ENCODE assay signal across 1 cellular context in the genomic region with DNA sequence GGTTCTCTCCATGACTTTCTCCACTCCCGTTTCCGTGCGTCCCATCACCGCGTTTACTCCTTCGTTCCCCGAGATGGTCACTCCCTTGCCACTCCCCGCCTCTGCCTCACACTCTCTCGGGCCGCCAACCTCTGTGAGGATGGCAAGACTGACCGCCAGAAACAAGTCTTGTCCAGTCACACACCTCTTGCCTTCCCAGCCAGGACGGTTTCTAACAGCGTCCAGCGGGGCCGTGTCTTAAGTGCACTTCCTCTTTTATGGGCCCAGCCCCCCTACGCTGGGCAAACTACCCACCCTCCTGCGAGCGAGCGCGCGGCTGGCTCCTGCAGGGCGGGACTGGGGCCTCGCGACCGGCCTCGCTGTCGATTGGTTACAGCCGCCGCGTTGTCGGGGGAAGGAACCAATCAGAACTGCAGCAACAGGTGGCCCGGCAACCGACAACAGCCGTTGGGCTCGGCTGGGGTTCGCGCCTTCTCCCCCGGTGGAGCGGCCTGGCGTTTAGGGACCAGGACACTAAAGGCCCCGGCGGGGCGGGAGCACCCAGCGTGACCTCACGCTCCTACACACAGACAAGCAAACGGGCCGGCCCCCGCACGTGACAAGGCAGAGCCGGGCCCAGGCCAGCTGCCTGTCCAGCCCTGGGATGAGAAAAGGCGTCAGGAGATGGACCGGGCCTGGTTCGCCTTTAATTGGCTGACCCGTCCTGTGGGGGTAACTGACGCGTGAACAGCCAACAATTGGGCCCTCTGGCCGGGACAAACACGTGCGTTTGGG.
A peak's percentile ranks its signal among the peaks of the same experiment; 100 is the strongest.
TF ChIP-seq lines count a peak whose summit lies in the region.

No MANE protein-coding gene starts in this region.

TF ChIP-seq in K562, 482 proteins besides CTCF, POLR2A, EP300 and RAD21 (continued from another document and continues in another):
- TF ChIP-seq CHAMP1 (IDR thresholded peaks at IDR 0.05): no peak; the same call in 1 of the 2 replicates
- TF ChIP-seq, protein P1, sequence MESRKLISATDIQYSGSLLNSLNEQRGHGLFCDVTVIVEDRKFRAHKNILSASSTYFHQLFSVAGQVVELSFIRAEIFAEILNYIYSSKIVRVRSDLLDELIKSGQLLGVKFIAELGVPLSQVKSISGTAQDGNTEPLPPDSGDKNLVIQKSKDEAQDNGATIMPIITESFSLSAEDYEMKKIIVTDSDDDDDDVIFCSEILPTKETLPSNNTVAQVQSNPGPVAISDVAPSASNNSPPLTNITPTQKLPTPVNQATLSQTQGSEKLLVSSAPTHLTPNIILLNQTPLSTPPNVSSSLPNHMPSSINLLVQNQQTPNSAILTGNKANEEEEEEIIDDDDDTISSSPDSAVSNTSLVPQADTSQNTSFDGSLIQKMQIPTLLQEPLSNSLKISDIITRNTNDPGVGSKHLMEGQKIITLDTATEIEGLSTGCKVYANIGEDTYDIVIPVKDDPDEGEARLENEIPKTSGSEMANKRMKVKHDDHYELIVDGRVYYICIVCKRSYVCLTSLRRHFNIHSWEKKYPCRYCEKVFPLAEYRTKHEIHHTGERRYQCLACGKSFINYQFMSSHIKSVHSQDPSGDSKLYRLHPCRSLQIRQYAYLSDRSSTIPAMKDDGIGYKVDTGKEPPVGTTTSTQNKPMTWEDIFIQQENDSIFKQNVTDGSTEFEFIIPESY (CRISPR knock-in tag; IDR thresholded peaks at IDR 0.05): peak; percentile 61; the same call in 1 of the 2 replicates
- peak; percentile 95 for TF ChIP-seq CTBP1 (IDR thresholded peaks at IDR 0.05; ENCODE audit: borderline replicate concordance)
- TF ChIP-seq KDM2B (CRISPR knock-in tag; IDR thresholded peaks at IDR 0.05): 0 out of 2 replicates have a peak, but pooled peaks have one; percentile 38
- peak; percentile 44; the same call in 1 of the 2 replicates for TF ChIP-seq BCOR (IDR thresholded peaks at IDR 0.05)
- TF ChIP-seq KAT8 (IDR thresholded peaks at IDR 0.05; ENCODE audit: low read depth): no peak
- TF ChIP-seq NCOA4 (IDR thresholded peaks at IDR 0.05; ENCODE audit: partially characterized antibody): no peak
- no peak for TF ChIP-seq SLC30A9 (CRISPR knock-in tag; IDR thresholded peaks at IDR 0.05)
- no peak for TF ChIP-seq EHMT2 (IDR thresholded peaks at IDR 0.05)
- TF ChIP-seq, protein P2, sequence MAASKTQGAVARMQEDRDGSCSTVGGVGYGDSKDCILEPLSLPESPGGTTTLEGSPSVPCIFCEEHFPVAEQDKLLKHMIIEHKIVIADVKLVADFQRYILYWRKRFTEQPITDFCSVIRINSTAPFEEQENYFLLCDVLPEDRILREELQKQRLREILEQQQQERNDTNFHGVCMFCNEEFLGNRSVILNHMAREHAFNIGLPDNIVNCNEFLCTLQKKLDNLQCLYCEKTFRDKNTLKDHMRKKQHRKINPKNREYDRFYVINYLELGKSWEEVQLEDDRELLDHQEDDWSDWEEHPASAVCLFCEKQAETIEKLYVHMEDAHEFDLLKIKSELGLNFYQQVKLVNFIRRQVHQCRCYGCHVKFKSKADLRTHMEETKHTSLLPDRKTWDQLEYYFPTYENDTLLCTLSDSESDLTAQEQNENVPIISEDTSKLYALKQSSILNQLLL (CRISPR knock-in tag; IDR thresholded peaks at IDR 0.05; ENCODE audit: borderline replicate concordance): no peak
- no peak for TF ChIP-seq MXD1 (CRISPR knock-in tag; IDR thresholded peaks at IDR 0.05; ENCODE audit: borderline replicate concordance, poor library complexity, severe bottlenecking)
- TF ChIP-seq ZBTB7A (IDR thresholded peaks at IDR 0.05; ENCODE audit: borderline replicate concordance, control insufficient read depth, low read depth, low read length): peak; percentile 81; the same call in 1 of the 2 replicates
- peak; percentile 26 for TF ChIP-seq RBM22 (IDR thresholded peaks at IDR 0.05; ENCODE audit: low read depth, low read length, poor library complexity, severe bottlenecking)
- TF ChIP-seq NFYB (IDR thresholded peaks at IDR 0.05; ENCODE audit: extremely low read depth, insufficient read length): peak; percentile 75
- no peak for TF ChIP-seq EZH2 (IDR thresholded peaks at IDR 0.05; ENCODE audit: borderline replicate concordance, low read depth, low read length)
- peak; percentile 90; the same call in 1 of the 2 replicates for TF ChIP-seq FOXP4 (CRISPR knock-in tag; IDR thresholded peaks at IDR 0.05; ENCODE audit: borderline replicate concordance)
- peak; percentile 90 for TF ChIP-seq HMGN3 (IDR thresholded peaks at IDR 0.05; ENCODE audit: borderline replicate concordance, extremely low read depth, insufficient read length, low read depth, low read length)
- TF ChIP-seq KLF13 (tag; IDR thresholded peaks at IDR 0.05; ENCODE audit: borderline replicate concordance, low read depth): peak; percentile 65; the same call in 1 of the 2 replicates
- TF ChIP-seq POLR2AphosphoS5 (IDR thresholded peaks at IDR 0.05; ENCODE audit: control insufficient read depth, insufficient read depth, low read depth, low read length): peak; percentile 54
- TF ChIP-seq CREM (IDR thresholded peaks at IDR 0.05; ENCODE audit: low read depth): peak; percentile 80
- TF ChIP-seq, protein P3, sequence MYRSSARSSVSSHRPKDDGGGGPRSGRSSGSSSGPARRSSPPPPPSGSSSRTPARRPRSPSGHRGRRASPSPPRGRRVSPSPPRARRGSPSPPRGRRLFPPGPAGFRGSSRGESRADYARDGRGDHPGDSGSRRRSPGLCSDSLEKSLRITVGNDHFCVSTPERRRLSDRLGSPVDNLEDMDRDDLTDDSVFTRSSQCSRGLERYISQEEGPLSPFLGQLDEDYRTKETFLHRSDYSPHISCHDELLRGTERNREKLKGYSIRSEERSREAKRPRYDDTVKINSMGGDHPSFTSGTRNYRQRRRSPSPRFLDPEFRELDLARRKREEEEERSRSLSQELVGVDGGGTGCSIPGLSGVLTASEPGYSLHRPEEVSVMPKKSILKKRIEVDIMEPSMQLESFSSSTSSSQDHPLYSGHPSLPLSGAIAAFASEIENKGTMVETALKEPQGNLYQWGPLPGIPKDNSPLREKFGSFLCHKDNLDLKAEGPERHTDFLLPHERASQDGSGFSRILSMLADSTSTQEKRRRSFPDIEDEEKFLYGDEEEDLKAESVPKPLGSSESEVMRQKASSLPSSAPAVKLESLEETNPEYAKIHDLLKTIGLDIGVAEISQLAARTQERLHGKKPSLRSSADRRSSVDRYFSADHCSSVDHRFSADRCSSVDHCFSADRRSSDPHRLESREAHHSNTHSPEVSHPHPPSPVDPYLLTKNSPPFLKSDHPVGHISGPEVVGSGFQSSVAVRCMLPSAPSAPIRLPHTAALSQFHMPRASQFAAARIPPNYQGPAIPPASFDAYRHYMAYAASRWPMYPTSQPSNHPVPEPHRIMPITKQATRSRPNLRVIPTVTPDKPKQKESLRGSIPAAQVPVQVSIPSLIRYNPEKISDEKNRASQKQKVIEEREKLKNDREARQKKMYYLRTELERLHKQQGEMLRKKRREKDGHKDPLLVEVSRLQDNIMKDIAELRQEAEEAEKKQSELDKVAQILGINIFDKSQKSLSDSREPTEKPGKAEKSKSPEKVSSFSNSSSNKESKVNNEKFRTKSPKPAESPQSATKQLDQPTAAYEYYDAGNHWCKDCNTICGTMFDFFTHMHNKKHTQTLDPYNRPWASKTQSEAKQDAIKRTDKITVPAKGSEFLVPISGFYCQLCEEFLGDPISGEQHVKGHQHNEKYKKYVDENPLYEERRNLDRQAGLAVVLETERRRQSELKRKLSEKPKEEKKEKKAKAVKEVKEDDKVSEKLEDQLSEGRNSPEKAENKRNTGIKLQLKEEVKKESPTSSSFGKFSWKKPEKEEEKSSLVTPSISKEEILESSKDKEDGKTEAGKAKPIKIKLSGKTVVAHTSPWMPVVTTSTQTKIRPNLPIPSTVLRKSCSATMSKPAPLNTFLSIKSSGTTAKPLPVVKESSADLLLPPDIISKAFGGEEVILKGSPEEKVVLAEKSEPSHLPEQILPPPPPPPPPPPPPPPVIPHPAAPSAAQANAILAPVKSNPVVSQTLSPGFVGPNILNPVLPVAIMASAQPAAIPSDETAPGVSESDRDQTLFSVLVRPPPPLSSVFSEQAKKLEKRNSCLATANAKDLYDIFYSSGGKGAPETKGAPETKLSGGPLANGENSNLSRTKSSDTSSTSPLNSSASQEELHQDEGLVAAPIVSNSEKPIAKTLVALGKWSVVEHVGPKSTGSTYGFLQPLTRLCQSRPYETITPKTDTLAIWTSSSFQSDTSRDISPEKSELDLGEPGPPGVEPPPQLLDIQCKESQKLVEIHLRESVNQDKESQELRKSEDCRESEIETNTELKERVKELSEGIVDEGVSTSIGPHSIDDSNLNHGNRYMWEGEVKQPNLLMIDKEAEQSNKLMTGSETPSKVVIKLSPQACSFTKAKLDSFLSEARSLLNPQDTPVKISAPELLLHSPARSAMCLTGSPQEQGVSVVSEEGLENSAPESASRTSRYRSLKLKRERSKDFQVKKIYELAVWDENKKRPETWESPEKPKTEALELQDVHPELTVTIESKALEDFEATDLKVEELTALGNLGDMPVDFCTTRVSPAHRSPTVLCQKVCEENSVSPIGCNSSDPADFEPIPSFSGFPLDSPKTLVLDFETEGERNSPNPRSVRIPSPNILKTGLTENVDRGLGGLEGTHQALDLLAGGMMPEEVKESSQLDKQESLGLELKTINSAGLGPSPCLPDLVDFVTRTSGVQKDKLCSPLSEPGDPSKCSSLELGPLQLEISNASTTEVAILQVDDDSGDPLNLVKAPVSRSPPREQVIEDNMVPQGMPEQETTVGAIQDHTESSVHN (IDR thresholded peaks at IDR 0.05; ENCODE audit: borderline replicate concordance in 1 of 2, low read depth in 1 of 2): peak in 1 of 2 experiments; percentile 19; a peak in 1 of 4 replicates
- TF ChIP-seq ETS2 (tag; IDR thresholded peaks at IDR 0.05; ENCODE audit: borderline replicate concordance, poor library complexity, severe bottlenecking): no peak
- TF ChIP-seq RBBP5 (IDR thresholded peaks at IDR 0.05; ENCODE audit: borderline replicate concordance, insufficient read depth, low read length, poor library complexity, severe bottlenecking): peak; percentile 34
- TF ChIP-seq ATF7 (IDR thresholded peaks at IDR 0.05): peak; percentile 93
- TF ChIP-seq PHB (CRISPR knock-in tag; IDR thresholded peaks at IDR 0.05): peak; percentile 50
- TF ChIP-seq PHF8 (IDR thresholded peaks at IDR 0.05; ENCODE audit: borderline replicate concordance, low read length): peak; percentile 92
- no peak for TF ChIP-seq HEY1 (CRISPR knock-in tag; IDR thresholded peaks at IDR 0.05; ENCODE audit: borderline replicate concordance)
- no peak for TF ChIP-seq ZNF75A (CRISPR knock-in tag; IDR thresholded peaks at IDR 0.05)
- peak; percentile 55; the same call in 1 of the 2 replicates for TF ChIP-seq ZNF311 (CRISPR knock-in tag; IDR thresholded peaks at IDR 0.05)
- TF ChIP-seq ZNF143 (CRISPR knock-in tag; IDR thresholded peaks at IDR 0.05): no peak
- peak; percentile 76 for TF ChIP-seq ZNF431 (CRISPR knock-in tag; IDR thresholded peaks at IDR 0.05)
- no peak; the same call in 1 of the 2 replicates for TF ChIP-seq CEBPG (CRISPR knock-in tag; IDR thresholded peaks at IDR 0.05)
- no peak for TF ChIP-seq CEBPG (tag; conservative IDR thresholded peaks at IDR 0.05 in 1 of 2, IDR thresholded peaks at IDR 0.05 in 1 of 2)
- TF ChIP-seq HCFC1 (IDR thresholded peaks at IDR 0.05; ENCODE audit: low read depth, low read length): peak; percentile 29; the same call in 1 of the 2 replicates
- TF ChIP-seq TEAD1 (CRISPR knock-in tag; IDR thresholded peaks at IDR 0.05): peak in 1 of 2 experiments; percentile 61; a peak in 2 of 4 replicates
- peak; percentile 95 for TF ChIP-seq MYBL2 (IDR thresholded peaks at IDR 0.05; ENCODE audit: low read depth)
- no peak for TF ChIP-seq MYBL2 (CRISPR knock-in tag; IDR thresholded peaks at IDR 0.05; ENCODE audit: borderline replicate concordance)
- 0 out of 2 replicates have a peak, but pooled peaks have one; percentile 57 for TF ChIP-seq SIN3B (IDR thresholded peaks at IDR 0.05; ENCODE audit: low read depth)
- TF ChIP-seq ZEB2 (IDR thresholded peaks at IDR 0.05): peak; percentile 22; the same call in 1 of the 2 replicates
- no peak for TF ChIP-seq BRCA1 (IDR thresholded peaks at IDR 0.05)
- no peak for TF ChIP-seq BRCA1 (CRISPR knock-in tag; IDR thresholded peaks at IDR 0.05)
- TF ChIP-seq SMAD3 (CRISPR knock-in tag; conservative IDR thresholded peaks at IDR 0.05): peak; percentile 81; the same call in 1 of the 2 replicates
- peak; percentile 43 for TF ChIP-seq NFIC (IDR thresholded peaks at IDR 0.05)
- 0 out of 2 replicates have a peak, but pooled peaks have one; percentile 64 for TF ChIP-seq XRCC5 (IDR thresholded peaks at IDR 0.05; ENCODE audit: low read depth, low read length)
- no peak for TF ChIP-seq PTTG1 (tag; IDR thresholded peaks at IDR 0.05; ENCODE audit: low read depth)
- TF ChIP-seq BRD9 (IDR thresholded peaks at IDR 0.05; ENCODE audit: low read depth, partially characterized antibody): peak; percentile 77
- TF ChIP-seq NUFIP1 (IDR thresholded peaks at IDR 0.05; ENCODE audit: partially characterized antibody): peak; percentile 21
- peak; percentile 100 for TF ChIP-seq SPI1 (IDR thresholded peaks at IDR 0.05; ENCODE audit: borderline replicate concordance, low read depth, low read length)
